Comparison of ENCODE assay signal across 23 cellular contexts in the genomic region with DNA sequence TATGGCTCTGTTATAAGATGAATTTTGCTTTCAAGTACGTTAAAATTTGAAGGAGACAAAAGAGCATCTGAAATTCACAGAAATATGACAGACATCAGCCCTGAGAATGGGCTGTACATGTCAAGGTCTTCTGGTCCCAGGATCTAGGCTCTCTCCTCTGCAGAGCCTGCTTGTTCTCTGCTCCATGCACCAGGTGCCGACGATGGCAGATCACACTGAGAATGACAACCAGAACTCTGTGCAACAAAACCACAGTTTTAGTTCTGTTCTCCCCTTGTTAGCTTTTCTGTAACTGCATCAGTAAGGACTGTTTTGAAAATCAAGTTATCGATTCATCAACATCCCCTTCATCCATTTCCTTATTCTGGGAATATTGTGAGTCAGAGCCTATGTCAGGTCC. TPM values are rescaled to one million over a fixed set of nuclear protein-coding genes. Genes with fewer than 3 reads are reported as not detected.
"Had no signal": no experiment of that assay in that cellular context is flagged by ENCODE, and none has a peak within 500 bp of the region (broad histone marks: within the 10 kb centered on the region; RNA-seq: fewer than 3 reads in every experiment).

No MANE protein-coding gene starts in this region.

- H3K9me3 ChIP-seq: SK-N-SH had no signal

- H3K4me2 ChIP-seq: KMS-11, SK-N-SH had no signal

- ATAC-seq: Panc1, PC-3 had no signal

- H3K4me3 ChIP-seq: K562 had no signal

- H3K27ac ChIP-seq: KMS-11, RWPE1 had no signal

- FAIRE-seq: HTR-8/SVneo had no signal

- DNase-seq: Kasumi-1, MM.1S, NCI-H1092 treated with DMSO at 0.1 percent for 48 hours, NCI-H1436, NCI-H187, NCI-H2029, NCI-H2081 treated with DMSO at 0.1 percent for 48 hours, NCI-H2171 treated with DMSO at 0.1 percent for 48 hours, NCI-H345, NCI-H446 treated with DMSO at 0.1 percent for 48 hours, NCI-H510A treated with DMSO at 0.1 percent for 48 hours, NCI-H526 treated with DMSO at 0.1 percent for 48 hours, NCI-H748 treated with DMSO at 0.1 percent for 48 hours, PC-3, SHP77, SK-N-SH had no signal

RNA-seq across cellular contexts. Expression of a gene that starts 30.9 kb away (rescaled TPM):
- total RNA-seq: OCI-LY7 had no signal
- polyA plus RNA-seq: IgD-negative memory B cell, SK-N-SH had no signal
